1 cellular context compared by ENCODE assay signal in genomic region chr14:76947078-76947837, GRCh38.
TF ChIP-seq lines count a peak whose summit lies in the region.

No MANE protein-coding gene starts in this region.

TF ChIP-seq in HepG2, 621 proteins besides CTCF, POLR2A, EP300 and RAD21 (continued from another document and continues in another):
- TF ChIP-seq, protein P1, sequence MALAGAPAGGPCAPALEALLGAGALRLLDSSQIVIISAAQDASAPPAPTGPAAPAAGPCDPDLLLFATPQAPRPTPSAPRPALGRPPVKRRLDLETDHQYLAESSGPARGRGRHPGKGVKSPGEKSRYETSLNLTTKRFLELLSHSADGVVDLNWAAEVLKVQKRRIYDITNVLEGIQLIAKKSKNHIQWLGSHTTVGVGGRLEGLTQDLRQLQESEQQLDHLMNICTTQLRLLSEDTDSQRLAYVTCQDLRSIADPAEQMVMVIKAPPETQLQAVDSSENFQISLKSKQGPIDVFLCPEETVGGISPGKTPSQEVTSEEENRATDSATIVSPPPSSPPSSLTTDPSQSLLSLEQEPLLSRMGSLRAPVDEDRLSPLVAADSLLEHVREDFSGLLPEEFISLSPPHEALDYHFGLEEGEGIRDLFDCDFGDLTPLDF (CRISPR knock-in tag; IDR thresholded peaks at IDR 0.05) = no peak
- TF ChIP-seq ZNF687 (CRISPR knock-in tag; IDR thresholded peaks at IDR 0.05) (peak; percentile 86), MEF2D (CRISPR knock-in tag; IDR thresholded peaks at IDR 0.05) (no peak), PLSCR1 (CRISPR knock-in tag; IDR thresholded peaks at IDR 0.05; ENCODE audit: borderline replicate concordance) (no peak), ZNF451 (CRISPR knock-in tag; IDR thresholded peaks at IDR 0.05) (no peak), TFE3 (CRISPR knock-in tag; IDR thresholded peaks at IDR 0.05) (0 out of 2 replicates have a peak, but pooled peaks have one; percentile 23), KLF11 (CRISPR knock-in tag; IDR thresholded peaks at IDR 0.05) (no peak), ZSCAN12 (CRISPR knock-in tag; IDR thresholded peaks at IDR 0.05) (no peak), USF2 (IDR thresholded peaks at IDR 0.05; ENCODE audit: low read depth, low read length) (no peak), USF2 (CRISPR knock-in tag; IDR thresholded peaks at IDR 0.05; ENCODE audit: borderline replicate concordance) (no peak), MLXIP (CRISPR knock-in tag; IDR thresholded peaks at IDR 0.05; ENCODE audit: borderline replicate concordance) (no peak), MATR3 (CRISPR knock-in tag; IDR thresholded peaks at IDR 0.05) (no peak), ZNF30 (CRISPR knock-in tag; IDR thresholded peaks at IDR 0.05) (no peak), ZNF850 (CRISPR knock-in tag; conservative IDR thresholded peaks at IDR 0.05) (no peak), ZIK1 (CRISPR knock-in tag; IDR thresholded peaks at IDR 0.05; ENCODE audit: borderline replicate concordance, low read depth) (no peak), EZH2 (conservative IDR thresholded peaks at IDR 0.05; ENCODE audit: low read depth, low read length) (no peak), ZNF644 (CRISPR knock-in tag; IDR thresholded peaks at IDR 0.05; ENCODE audit: low read depth) (no peak), FOXP1 (IDR thresholded peaks at IDR 0.05) (no peak), FOXP1 (CRISPR knock-in tag; IDR thresholded peaks at IDR 0.05) (no peak), POLR2AphosphoS2 (IDR thresholded peaks at IDR 0.05; ENCODE audit: low read depth, low read length) (no peak), MZF1 (CRISPR knock-in tag; IDR thresholded peaks at IDR 0.05; ENCODE audit: borderline replicate concordance) (no peak), ISL2 (CRISPR knock-in tag; IDR thresholded peaks at IDR 0.05) (no peak; the same call in 1 of the 2 replicates), ZNF567 (CRISPR knock-in tag; IDR thresholded peaks at IDR 0.05; ENCODE audit: borderline replicate concordance) (no peak), ZNF83 (CRISPR knock-in tag; IDR thresholded peaks at IDR 0.05; ENCODE audit: borderline replicate concordance) (no peak), ZNF737 (CRISPR knock-in tag; IDR thresholded peaks at IDR 0.05; ENCODE audit: borderline replicate concordance) (no peak), STAT6 (CRISPR knock-in tag; IDR thresholded peaks at IDR 0.05; ENCODE audit: borderline replicate concordance) (no peak), PHF21A (CRISPR knock-in tag; IDR thresholded peaks at IDR 0.05) (peak; percentile 40; the same call in 1 of the 2 replicates), FOXJ3 (CRISPR knock-in tag; IDR thresholded peaks at IDR 0.05; ENCODE audit: borderline replicate concordance) (no peak), RELA (CRISPR knock-in tag; IDR thresholded peaks at IDR 0.05) (no peak), CCDC6 (CRISPR knock-in tag; IDR thresholded peaks at IDR 0.05) (no peak), FOXA3 (CRISPR knock-in tag; IDR thresholded peaks at IDR 0.05) (no peak), NCOA5 (CRISPR knock-in tag; IDR thresholded peaks at IDR 0.05) (no peak), ZNF441 (CRISPR knock-in tag; IDR thresholded peaks at IDR 0.05; ENCODE audit: borderline replicate concordance) (no peak), NKX3-1 (CRISPR knock-in tag; IDR thresholded peaks at IDR 0.05) (no peak), REL (CRISPR knock-in tag; conservative IDR thresholded peaks at IDR 0.05) (no peak)
- TF ChIP-seq, protein P2, sequence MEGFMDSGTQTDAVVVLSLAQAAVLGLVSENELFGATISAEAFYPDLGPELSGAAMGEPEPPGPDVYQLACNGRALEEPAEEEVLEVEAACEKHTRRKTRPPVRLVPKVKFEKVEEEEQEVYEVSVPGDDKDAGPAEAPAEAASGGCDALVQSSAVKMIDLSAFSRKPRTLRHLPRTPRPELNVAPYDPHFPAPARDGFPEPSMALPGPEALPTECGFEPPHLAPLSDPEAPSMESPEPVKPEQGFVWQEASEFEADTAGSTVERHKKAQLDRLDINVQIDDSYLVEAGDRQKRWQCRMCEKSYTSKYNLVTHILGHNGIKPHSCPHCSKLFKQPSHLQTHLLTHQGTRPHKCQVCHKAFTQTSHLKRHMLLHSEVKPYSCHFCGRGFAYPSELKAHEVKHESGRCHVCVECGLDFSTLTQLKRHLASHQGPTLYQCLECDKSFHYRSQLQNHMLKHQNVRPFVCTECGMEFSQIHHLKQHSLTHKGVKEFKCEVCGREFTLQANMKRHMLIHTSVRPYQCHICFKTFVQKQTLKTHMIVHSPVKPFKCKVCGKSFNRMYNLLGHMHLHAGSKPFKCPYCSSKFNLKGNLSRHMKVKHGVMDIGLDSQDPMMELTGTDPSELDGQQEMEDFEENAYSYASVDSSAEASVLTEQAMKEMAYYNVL (CRISPR knock-in tag; IDR thresholded peaks at IDR 0.05; ENCODE audit: borderline replicate concordance) = no peak
- TF ChIP-seq, protein P3, sequence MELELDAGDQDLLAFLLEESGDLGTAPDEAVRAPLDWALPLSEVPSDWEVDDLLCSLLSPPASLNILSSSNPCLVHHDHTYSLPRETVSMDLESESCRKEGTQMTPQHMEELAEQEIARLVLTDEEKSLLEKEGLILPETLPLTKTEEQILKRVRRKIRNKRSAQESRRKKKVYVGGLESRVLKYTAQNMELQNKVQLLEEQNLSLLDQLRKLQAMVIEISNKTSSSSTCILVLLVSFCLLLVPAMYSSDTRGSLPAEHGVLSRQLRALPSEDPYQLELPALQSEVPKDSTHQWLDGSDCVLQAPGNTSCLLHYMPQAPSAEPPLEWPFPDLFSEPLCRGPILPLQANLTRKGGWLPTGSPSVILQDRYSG (CRISPR knock-in tag; IDR thresholded peaks at IDR 0.05) = no peak
- TF ChIP-seq, protein P4, sequence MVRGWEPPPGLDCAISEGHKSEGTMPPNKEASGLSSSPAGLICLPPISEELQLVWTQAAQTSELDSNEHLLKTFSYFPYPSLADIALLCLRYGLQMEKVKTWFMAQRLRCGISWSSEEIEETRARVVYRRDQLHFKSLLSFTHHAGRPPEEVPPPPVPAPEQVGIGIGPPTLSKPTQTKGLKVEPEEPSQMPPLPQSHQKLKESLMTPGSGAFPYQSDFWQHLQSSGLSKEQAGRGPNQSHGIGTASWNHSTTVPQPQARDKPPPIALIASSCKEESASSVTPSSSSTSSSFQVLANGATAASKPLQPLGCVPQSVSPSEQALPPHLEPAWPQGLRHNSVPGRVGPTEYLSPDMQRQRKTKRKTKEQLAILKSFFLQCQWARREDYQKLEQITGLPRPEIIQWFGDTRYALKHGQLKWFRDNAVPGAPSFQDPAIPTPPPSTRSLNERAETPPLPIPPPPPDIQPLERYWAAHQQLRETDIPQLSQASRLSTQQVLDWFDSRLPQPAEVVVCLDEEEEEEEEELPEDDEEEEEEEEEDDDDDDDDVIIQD (CRISPR knock-in tag; IDR thresholded peaks at IDR 0.05; ENCODE audit: low read depth) = no peak
- TF ChIP-seq, protein P5, sequence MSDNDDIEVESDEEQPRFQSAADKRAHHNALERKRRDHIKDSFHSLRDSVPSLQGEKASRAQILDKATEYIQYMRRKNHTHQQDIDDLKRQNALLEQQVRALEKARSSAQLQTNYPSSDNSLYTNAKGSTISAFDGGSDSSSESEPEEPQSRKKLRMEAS (IDR thresholded peaks at IDR 0.05) = peak; percentile 84
